Comparison of ENCODE assay signal across 1 cellular context in the genomic region with DNA sequence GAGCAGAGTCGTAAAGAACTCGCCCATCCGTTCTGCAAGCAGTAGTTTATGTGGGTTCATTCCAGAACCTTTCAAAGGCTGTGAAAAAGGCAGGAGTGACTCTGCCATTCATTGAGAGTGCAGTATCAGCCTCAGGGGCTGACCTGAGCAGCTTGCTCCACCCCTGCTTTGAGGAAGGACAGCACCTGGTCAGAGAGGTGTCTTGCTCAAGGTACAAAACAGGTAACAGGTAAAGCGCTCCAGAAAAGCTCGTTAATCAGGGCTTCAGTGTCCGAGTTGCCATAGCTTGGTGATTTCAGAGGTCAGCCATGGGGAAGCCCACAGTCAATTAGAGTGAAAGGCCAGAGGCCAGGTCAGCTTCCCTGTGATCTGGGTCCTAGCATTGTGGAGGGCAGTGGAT.
TF ChIP-seq lines count a peak whose summit lies in the region.

No MANE protein-coding gene starts in this region.

TF ChIP-seq in GM23338, 12 proteins besides CTCF, POLR2A, EP300 and RAD21 (continued from another document):
- TF ChIP-seq, protein P1, sequence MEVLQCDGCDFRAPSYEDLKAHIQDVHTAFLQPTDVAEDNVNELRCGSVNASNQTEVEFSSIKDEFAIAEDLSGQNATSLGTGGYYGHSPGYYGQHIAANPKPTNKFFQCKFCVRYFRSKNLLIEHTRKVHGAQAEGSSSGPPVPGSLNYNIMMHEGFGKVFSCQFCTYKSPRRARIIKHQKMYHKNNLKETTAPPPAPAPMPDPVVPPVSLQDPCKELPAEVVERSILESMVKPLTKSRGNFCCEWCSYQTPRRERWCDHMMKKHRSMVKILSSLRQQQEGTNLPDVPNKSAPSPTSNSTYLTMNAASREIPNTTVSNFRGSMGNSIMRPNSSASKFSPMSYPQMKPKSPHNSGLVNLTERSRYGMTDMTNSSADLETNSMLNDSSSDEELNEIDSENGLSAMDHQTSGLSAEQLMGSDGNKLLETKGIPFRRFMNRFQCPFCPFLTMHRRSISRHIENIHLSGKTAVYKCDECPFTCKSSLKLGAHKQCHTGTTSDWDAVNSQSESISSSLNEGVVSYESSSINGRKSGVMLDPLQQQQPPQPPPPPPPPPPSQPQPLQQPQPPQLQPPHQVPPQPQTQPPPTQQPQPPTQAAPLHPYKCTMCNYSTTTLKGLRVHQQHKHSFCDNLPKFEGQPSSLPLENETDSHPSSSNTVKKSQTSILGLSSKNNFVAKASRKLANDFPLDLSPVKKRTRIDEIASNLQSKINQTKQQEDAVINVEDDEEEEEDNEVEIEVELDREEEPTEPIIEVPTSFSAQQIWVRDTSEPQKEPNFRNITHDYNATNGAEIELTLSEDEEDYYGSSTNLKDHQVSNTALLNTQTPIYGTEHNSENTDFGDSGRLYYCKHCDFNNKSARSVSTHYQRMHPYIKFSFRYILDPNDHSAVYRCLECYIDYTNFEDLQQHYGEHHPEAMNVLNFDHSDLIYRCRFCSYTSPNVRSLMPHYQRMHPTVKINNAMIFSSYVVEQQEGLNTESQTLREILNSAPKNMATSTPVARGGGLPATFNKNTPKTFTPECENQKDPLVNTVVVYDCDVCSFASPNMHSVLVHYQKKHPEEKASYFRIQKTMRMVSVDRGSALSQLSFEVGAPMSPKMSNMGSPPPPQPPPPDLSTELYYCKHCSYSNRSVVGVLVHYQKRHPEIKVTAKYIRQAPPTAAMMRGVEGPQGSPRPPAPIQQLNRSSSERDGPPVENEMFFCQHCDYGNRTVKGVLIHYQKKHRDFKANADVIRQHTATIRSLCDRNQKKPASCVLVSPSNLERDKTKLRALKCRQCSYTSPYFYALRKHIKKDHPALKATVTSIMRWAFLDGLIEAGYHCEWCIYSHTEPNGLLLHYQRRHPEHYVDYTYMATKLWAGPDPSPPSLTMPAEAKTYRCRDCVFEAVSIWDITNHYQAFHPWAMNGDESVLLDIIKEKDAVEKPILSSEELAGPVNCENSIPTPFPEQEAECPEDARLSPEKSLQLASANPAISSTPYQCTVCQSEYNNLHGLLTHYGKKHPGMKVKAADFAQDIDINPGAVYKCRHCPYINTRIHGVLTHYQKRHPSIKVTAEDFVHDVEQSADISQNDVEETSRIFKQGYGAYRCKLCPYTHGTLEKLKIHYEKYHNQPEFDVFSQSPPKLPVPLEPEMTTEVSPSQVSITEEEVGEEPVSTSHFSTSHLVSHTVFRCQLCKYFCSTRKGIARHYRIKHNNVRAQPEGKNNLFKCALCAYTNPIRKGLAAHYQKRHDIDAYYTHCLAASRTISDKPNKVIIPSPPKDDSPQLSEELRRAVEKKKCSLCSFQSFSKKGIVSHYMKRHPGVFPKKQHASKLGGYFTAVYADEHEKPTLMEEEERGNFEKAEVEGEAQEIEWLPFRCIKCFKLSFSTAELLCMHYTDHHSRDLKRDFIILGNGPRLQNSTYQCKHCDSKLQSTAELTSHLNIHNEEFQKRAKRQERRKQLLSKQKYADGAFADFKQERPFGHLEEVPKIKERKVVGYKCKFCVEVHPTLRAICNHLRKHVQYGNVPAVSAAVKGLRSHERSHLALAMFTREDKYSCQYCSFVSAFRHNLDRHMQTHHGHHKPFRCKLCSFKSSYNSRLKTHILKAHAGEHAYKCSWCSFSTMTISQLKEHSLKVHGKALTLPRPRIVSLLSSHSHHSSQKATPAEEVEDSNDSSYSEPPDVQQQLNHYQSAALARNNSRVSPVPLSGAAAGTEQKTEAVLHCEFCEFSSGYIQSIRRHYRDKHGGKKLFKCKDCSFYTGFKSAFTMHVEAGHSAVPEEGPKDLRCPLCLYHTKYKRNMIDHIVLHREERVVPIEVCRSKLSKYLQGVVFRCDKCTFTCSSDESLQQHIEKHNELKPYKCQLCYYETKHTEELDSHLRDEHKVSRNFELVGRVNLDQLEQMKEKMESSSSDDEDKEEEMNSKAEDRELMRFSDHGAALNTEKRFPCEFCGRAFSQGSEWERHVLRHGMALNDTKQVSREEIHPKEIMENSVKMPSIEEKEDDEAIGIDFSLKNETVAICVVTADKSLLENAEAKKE (CRISPR knock-in tag; IDR thresholded peaks at IDR 0.05): no peak
- no peak for TF ChIP-seq ZNF331 (CRISPR knock-in tag; IDR thresholded peaks at IDR 0.05; ENCODE audit: low read depth)
- no peak for TF ChIP-seq STAT1 (IDR thresholded peaks at IDR 0.05; ENCODE audit: unreplicated experiment)
- no peak for TF ChIP-seq ETS1 (IDR thresholded peaks at IDR 0.05)
- TF ChIP-seq JUNB (IDR thresholded peaks at IDR 0.05; ENCODE audit: unreplicated experiment): no peak
- no peak for TF ChIP-seq ZNF114 (CRISPR knock-in tag; IDR thresholded peaks at IDR 0.05)
- TF ChIP-seq CREB1 (CRISPR knock-in tag; IDR thresholded peaks at IDR 0.05; ENCODE audit: low read depth): no peak
- TF ChIP-seq EZH2 (IDR thresholded peaks at IDR 0.05; ENCODE audit: low read depth, unreplicated experiment): no peak
- TF ChIP-seq, protein P2, sequence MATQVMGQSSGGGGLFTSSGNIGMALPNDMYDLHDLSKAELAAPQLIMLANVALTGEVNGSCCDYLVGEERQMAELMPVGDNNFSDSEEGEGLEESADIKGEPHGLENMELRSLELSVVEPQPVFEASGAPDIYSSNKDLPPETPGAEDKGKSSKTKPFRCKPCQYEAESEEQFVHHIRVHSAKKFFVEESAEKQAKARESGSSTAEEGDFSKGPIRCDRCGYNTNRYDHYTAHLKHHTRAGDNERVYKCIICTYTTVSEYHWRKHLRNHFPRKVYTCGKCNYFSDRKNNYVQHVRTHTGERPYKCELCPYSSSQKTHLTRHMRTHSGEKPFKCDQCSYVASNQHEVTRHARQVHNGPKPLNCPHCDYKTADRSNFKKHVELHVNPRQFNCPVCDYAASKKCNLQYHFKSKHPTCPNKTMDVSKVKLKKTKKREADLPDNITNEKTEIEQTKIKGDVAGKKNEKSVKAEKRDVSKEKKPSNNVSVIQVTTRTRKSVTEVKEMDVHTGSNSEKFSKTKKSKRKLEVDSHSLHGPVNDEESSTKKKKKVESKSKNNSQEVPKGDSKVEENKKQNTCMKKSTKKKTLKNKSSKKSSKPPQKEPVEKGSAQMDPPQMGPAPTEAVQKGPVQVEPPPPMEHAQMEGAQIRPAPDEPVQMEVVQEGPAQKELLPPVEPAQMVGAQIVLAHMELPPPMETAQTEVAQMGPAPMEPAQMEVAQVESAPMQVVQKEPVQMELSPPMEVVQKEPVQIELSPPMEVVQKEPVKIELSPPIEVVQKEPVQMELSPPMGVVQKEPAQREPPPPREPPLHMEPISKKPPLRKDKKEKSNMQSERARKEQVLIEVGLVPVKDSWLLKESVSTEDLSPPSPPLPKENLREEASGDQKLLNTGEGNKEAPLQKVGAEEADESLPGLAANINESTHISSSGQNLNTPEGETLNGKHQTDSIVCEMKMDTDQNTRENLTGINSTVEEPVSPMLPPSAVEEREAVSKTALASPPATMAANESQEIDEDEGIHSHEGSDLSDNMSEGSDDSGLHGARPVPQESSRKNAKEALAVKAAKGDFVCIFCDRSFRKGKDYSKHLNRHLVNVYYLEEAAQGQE (IDR thresholded peaks at IDR 0.05; ENCODE audit: unreplicated experiment): no peak
